15 cellular contexts compared by ENCODE assay signal in genomic region chr3:55440406-55440708, GRCh38. TPM values are rescaled to one million over a fixed set of nuclear protein-coding genes. Genes with fewer than 3 reads are reported as not detected.
"Had no signal": no experiment of that assay in that cellular context is flagged by ENCODE, and none has a peak within 500 bp of the region (broad histone marks: within the 10 kb centered on the region; RNA-seq: fewer than 3 reads in every experiment).

No MANE protein-coding gene starts in this region.

- H3K4me3 Mint-ChIP-seq: activated CD8-positive, alpha-beta T cell treated with anti-CD3 and anti-CD28 coated beads, Interleukin-2, amount 10 ng/mL, durations not matched to agents 7 days and 5 days; activated T-cell treated with anti-CD3 and anti-CD28 coated beads, Interleukin-2, amount 50 U/mL, for 24 hours had no signal

- H3K9me3 Mint-ChIP-seq: activated T-cell treated with anti-CD3 and anti-CD28 coated beads, Interleukin-2, amount 50 U/mL, for 24 hours; activated T-helper 2 cell treated with anti-CD3 and anti-CD28 coated beads, Interferon-gamma antibody, Interleukin-2, Interleukin-4, amounts not matched to agents 10 μg/mL and 5 μg/mL and 100 μg/mL, durations not matched to agents 14 hours and 24 hours and 36 hours had no signal

- H3K27ac Mint-ChIP-seq: activated CD8-positive, alpha-beta T cell treated with anti-CD3 and anti-CD28 coated beads, Interleukin-2, amount 10 ng/mL, durations not matched to agents 7 days and 5 days; activated T-cell treated with anti-CD3 and anti-CD28 coated beads, Interleukin-2, amount 50 U/mL, for 24 hours; activated T-helper 2 cell treated with anti-CD3 and anti-CD28 coated beads, Interferon-gamma antibody, Interleukin-2, Interleukin-4, amounts not matched to agents 10 μg/mL and 5 μg/mL and 100 μg/mL, durations not matched to agents 14 hours and 24 hours and 36 hours had no signal

- DNase-seq: activated CD4-positive, alpha-beta T cell treated with anti-CD3 and anti-CD28 coated beads for 48 hours; activated CD4-positive, CD25-positive, alpha-beta regulatory T cell; activated CD8-positive, alpha-beta T cell treated with anti-CD3 and anti-CD28 coated beads, Interleukin-2, amount 10 ng/mL, durations not matched to agents 7 days and 5 days; activated naive CD4-positive, alpha-beta T cell treated with Interleukin-2 at 50 U/mL for 16 hours; activated T-cell treated with anti-CD3 and anti-CD28 coated beads, Interleukin-2, amount 50 U/mL, for 24 hours; anterior cingulate cortex; cerebellar nuclear complex; effector CD4-positive, alpha-beta T cell; left colon; occipital lobe; stimulated activated naive CD8-positive, alpha-beta T cell treated with anti-CD3 and anti-CD28 coated beads, Interleukin-15, Interleukin-2, amounts not matched to agents 100 U/mL and 50 U/mL, for 24 hours; substantia nigra; tibial artery had no signal

- ATAC-seq: activated CD8-positive, alpha-beta T cell treated with anti-CD3 and anti-CD28 coated beads, Interleukin-2, amount 10 ng/mL, durations not matched to agents 7 days and 5 days; esophagus mucosa; stimulated activated naive CD8-positive, alpha-beta T cell treated with anti-CD3 and anti-CD28 coated beads, Interleukin-15, Interleukin-2, amounts not matched to agents 100 U/mL and 50 U/mL, for 24 hours had no signal

RNA-seq across cellular contexts. Expression of gene WNT5A, which starts 46.7 kb away (rescaled TPM):
- total RNA-seq: activated CD8-positive, alpha-beta T cell treated with anti-CD3 and anti-CD28 coated beads, Interleukin-2, amount 10 ng/mL, durations not matched to agents 7 days and 5 days had no signal
